Comparison of ENCODE assay signal across 1 cellular context in the genomic region with DNA sequence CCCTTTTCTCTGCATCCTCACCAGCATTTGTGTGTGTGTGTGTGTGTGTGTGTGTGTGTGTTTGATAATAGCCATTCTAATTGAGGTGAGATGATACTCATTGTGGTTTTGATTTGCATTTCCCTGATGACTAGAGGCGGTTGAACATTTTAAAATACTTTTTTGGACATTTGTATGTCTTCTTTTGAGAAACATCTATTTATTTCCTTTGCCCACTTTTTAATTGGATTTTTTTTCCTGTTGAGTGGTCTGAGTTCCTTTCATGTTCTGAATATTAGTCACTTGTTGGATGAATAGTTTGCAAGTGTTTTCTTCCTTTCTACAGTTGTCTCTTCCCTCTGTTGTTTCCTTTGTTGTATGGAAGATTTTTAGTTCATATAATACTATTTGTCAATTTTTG.
A peak's percentile ranks its signal among the peaks of the same experiment; 100 is the strongest.
TF ChIP-seq lines count a peak whose summit lies in the region.

No MANE protein-coding gene starts in this region.

TF ChIP-seq in endothelial cell of umbilical vein, 7 proteins besides CTCF, POLR2A, EP300 and RAD21:
- TF ChIP-seq FOS (IDR thresholded peaks at IDR 0.05; ENCODE audit: borderline replicate concordance, insufficient read depth, low read length) (peak; percentile 7), MYC (IDR thresholded peaks at IDR 0.05; ENCODE audit: low read depth, low read length) (no peak)
